In the genomic region with DNA sequence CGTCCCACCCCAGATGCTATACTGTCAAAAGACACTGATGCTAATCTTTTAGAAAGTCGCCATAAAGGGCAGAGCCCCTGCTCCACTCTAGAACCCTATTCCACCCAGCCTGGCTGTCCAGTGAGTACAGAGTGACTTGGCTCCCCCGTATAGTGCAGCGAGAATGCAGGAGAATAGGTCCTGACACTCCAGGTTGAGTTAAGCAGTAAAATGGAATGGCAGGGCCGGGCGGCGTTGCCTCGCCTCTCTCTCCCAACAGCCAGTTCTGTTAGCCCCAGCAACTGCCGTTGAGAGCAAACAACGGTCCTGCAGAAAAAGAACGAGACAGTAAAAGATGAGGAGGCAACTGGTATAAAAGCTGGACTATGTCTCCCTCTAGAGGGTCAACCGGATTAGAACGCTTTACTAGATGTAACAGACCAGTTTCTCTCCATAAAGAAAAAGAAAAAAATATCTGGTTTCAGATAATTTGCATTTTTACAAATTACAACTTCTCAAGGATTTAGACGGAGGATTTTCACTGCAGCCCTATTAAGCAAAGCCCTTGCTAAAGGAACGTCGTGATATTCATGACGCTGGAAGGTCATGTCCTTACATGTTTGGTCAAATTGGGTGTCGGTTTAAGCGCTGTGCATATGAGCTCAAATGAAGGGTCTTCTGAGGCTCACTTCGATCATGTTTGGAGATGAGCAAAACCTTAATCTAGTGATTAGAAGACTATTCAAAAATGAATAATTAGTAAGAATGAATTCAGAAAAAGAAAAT, we compare ENCODE assay signal across 8 cellular contexts.
A peak's percentile ranks its signal among the peaks of the same experiment; 100 is the strongest.
DNase-seq lines count a peak whose midpoint lies in the region; ATAC-seq, FAIRE-seq and TF ChIP-seq lines count a peak whose summit lies in the region.

No MANE protein-coding gene starts in this region.

- H3K4me3 Mint-ChIP-seq in activated CD4-positive, alpha-beta memory T cell treated with anti-CD3 and anti-CD28 coated beads, Interleukin-2, amount 10 ng/mL, durations not matched to agents 7 days and 5 days = peak overlapping the region; percentile 60
- H3K4me3 Mint-ChIP-seq in endothelial cell (ENCODE audit: unreplicated experiment) = peak overlapping the region; percentile 89
- peak overlapping the region; percentile 80 for H3K4me3 Mint-ChIP-seq in stimulated activated naive CD8-positive, alpha-beta T cell treated with anti-CD3 and anti-CD28 coated beads, Interleukin-15, Interleukin-2, amounts not matched to agents 100 ng/mL and 50 ng/mL, for 24 hours

- TF ChIP-seq CTCF in D721Med (IDR thresholded peaks at IDR 0.05; ENCODE audit: insufficient read depth, missing control alignments) (peak; percentile 77), endothelial cell (IDR thresholded peaks at IDR 0.05; ENCODE audit: unreplicated experiment) (peak; percentile 61)

- peaks cover 24% of the 10 kb centered on the region for H3K4me1 Mint-ChIP-seq in activated CD4-positive, alpha-beta memory T cell treated with anti-CD3 and anti-CD28 coated beads, Interleukin-2, amount 10 ng/mL, durations not matched to agents 7 days and 5 days
- H3K4me1 Mint-ChIP-seq in endothelial cell (ENCODE audit: unreplicated experiment) = peaks cover 16% of the 10 kb centered on the region
- peaks cover 28% of the 10 kb centered on the region for H3K4me1 Mint-ChIP-seq in stimulated activated naive CD8-positive, alpha-beta T cell treated with anti-CD3 and anti-CD28 coated beads, Interleukin-15, Interleukin-2, amounts not matched to agents 100 ng/mL and 50 ng/mL, for 24 hours (ENCODE audit: low read depth)

- CTCF ChIA-PET in activated CD4-positive, alpha-beta memory T cell treated with anti-CD3 and anti-CD28 coated beads, Interleukin-2, amount 10 ng/mL, durations not matched to agents 7 days and 5 days (lab: Charles Lee) = interaction anchor here (1.0 to 2.9 kb wide), 9 partner anchors 11 to 70 kb away, joined by 3 to 11 read pairs (median 4); a partner anchor contains a TSS

- H3K27ac Mint-ChIP-seq in activated CD4-positive, alpha-beta memory T cell treated with anti-CD3 and anti-CD28 coated beads, Interleukin-2, amount 10 ng/mL, durations not matched to agents 7 days and 5 days = no peak overlapping the region
- H3K27ac Mint-ChIP-seq in endothelial cell (ENCODE audit: unreplicated experiment) = no peak overlapping the region
- H3K27ac Mint-ChIP-seq in stimulated activated naive CD8-positive, alpha-beta T cell treated with anti-CD3 and anti-CD28 coated beads, Interleukin-15, Interleukin-2, amounts not matched to agents 100 ng/mL and 50 ng/mL, for 24 hours = no peak overlapping the region

- ATAC-seq in GM21360 (IDR thresholded peaks at IDR 0.05; ENCODE audit: unreplicated experiment) = peak; percentile 97

- no peaks in the 10 kb centered on the region for H3K36me3 Mint-ChIP-seq in activated CD4-positive, alpha-beta memory T cell treated with anti-CD3 and anti-CD28 coated beads, Interleukin-2, amount 10 ng/mL, durations not matched to agents 7 days and 5 days (ENCODE audit: low read depth)
- H3K36me3 Mint-ChIP-seq in endothelial cell (ENCODE audit: low read depth, unreplicated experiment) = no peaks in the 10 kb centered on the region
- H3K36me3 Mint-ChIP-seq in stimulated activated naive CD8-positive, alpha-beta T cell treated with anti-CD3 and anti-CD28 coated beads, Interleukin-15, Interleukin-2, amounts not matched to agents 100 ng/mL and 50 ng/mL, for 24 hours (ENCODE audit: low read depth) = no peaks in the 10 kb centered on the region

- peak; percentile 46 for DNase-seq in D721Med (ENCODE audit: insufficient read length, low spot score)
- DNase-seq in HK-2 (ENCODE audit: unreplicated experiment) = peak; percentile 49
- peak; percentile 88 for DNase-seq in NCI-H69 (lab: John Stamatoyannopoulos, UW)
- peak; percentile 46 for DNase-seq in activated CD4-positive, alpha-beta memory T cell treated with anti-CD3 and anti-CD28 coated beads, Interleukin-2, amount 10 ng/mL, durations not matched to agents 7 days and 5 days
- peak; percentile 61 for DNase-seq in endothelial cell (ENCODE audit: low spot score)
- peak; percentile 90 for DNase-seq in midbrain (lab: John Stamatoyannopoulos, UW)

- no peaks in the 10 kb centered on the region for H3K9me3 Mint-ChIP-seq in activated CD4-positive, alpha-beta memory T cell treated with anti-CD3 and anti-CD28 coated beads, Interleukin-2, amount 10 ng/mL, durations not matched to agents 7 days and 5 days
- H3K9me3 Mint-ChIP-seq in endothelial cell (ENCODE audit: unreplicated experiment) = no peaks in the 10 kb centered on the region
- H3K9me3 Mint-ChIP-seq in stimulated activated naive CD8-positive, alpha-beta T cell treated with anti-CD3 and anti-CD28 coated beads, Interleukin-15, Interleukin-2, amounts not matched to agents 100 ng/mL and 50 ng/mL, for 24 hours = no peaks in the 10 kb centered on the region

- no peak for FAIRE-seq in D721Med (lab: Jason Lieb, UNC)

- peaks cover 67% of the 10 kb centered on the region for H3K27me3 Mint-ChIP-seq in activated CD4-positive, alpha-beta memory T cell treated with anti-CD3 and anti-CD28 coated beads, Interleukin-2, amount 10 ng/mL, durations not matched to agents 7 days and 5 days
- peaks cover 7% of the 10 kb centered on the region for H3K27me3 Mint-ChIP-seq in endothelial cell (ENCODE audit: unreplicated experiment)
- H3K27me3 Mint-ChIP-seq in stimulated activated naive CD8-positive, alpha-beta T cell treated with anti-CD3 and anti-CD28 coated beads, Interleukin-15, Interleukin-2, amounts not matched to agents 100 ng/mL and 50 ng/mL, for 24 hours = peaks cover 47% of the 10 kb centered on the region

- POLR2A ChIA-PET in activated CD4-positive, alpha-beta memory T cell treated with anti-CD3 and anti-CD28 coated beads, Interleukin-2, amount 10 ng/mL, durations not matched to agents 7 days and 5 days (lab: Charles Lee) = no interaction called here

Comparison
In these comparisons a context has a peak if more than half of its experiments do, and no peak if none do; other contexts are left out.
1. Peak in every context shown above with its lines: DNase-seq and ATAC-seq.